In the genomic region with DNA sequence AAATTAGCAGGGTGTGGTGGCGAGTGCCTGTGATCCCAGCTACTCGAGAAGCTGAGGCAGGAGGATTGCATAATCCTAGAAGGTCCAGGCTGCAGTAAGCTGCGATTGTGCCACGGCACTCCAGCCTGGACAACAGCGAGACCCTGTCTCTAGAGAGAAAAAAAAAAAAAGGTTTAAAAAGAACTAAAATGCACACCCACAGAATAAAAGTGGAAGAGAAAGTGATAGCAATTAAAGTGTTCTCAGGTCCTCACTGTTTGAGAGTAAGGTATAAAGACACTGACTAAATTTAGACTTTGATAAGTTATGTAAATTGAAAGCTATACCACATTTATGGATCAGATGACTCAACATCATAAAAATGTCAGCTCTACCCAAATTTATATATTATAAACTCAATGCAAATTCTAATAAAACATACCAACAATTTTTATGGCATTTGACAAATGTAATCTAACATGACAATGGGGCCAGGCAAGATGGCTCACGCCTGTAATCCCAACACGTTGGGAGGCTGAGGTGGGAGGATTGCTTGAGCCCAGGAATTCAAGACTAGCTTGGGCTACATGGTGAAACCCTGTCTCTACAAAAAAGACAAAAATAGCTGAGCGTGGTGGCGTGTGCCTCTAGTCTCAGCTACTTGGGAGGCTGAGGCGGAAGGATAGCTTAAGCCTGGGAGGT, we compare ENCODE assay signal across 13 cellular contexts. TPM values are rescaled to one million over a fixed set of nuclear protein-coding genes. Genes with fewer than 3 reads are reported as not detected.
A peak's percentile ranks its signal among the peaks of the same experiment; 100 is the strongest.
DNase-seq lines count a peak whose midpoint lies in the region; ATAC-seq, FAIRE-seq and TF ChIP-seq lines count a peak whose summit lies in the region.
"Had no signal": no experiment of that assay in that cellular context is flagged by ENCODE, and none has a peak within 500 bp of the region (broad histone marks: within the 10 kb centered on the region; RNA-seq: fewer than 3 reads in every experiment).

No MANE protein-coding gene starts in this region.

- whole genome bisulfite sequencing in IMR-90 (ENCODE audit: extremely low coverage in 2 of 2, insufficient read length in 1 of 2), 2 experiments: no CpG with 5 or more reads among the region's 10 CpGs
- 8% methylated on average over 10 of the region's 10 CpGs for WGBS in GM12878 (ENCODE audit: insufficient coverage, insufficient replicate concordance, low lambda C conversion rate, missing lambda C conversion rate)
- WGBS in small intestine, 3 donors: 66 to 76% (median 69%) methylated on average over 10 of the region's 10 CpGs

- no peak overlapping the region for H2AFZ ChIP-seq in IMR-90 (replicated peaks; ENCODE audit: low read length, poor library complexity)
- no peak overlapping the region for H2AFZ ChIP-seq in GM12878 (ENCODE audit: control insufficient read depth, low read depth, low read length)

- H3K4me3 ChIP-seq in IMR-90 (ENCODE audit: insufficient read depth, low read depth, low read length) (no peak overlapping the region), GM12878 (peak overlapping the region; percentile 43), small intestine (ENCODE audit: low read depth in 1 of 2, low read length in 2 of 2) (no peak overlapping the region)
- H3K4me3 ChIP-seq: lung had no signal

- peak; percentile 40 to 60; a peak in 3 of 4 replicates for TF ChIP-seq EP300 in GM12878 (IDR thresholded peaks at IDR 0.05; ENCODE audit: borderline replicate concordance in 1 of 2, control insufficient read depth in 1 of 2, low read depth in 2 of 2, low read length in 2 of 2)

- TF ChIP-seq RAD21 in IMR-90 (IDR thresholded peaks at IDR 0.05; ENCODE audit: low read length): no peak
- 0 out of 2 replicates have a peak, but pooled peaks have one; percentile 10 for TF ChIP-seq RAD21 in GM12878 (IDR thresholded peaks at IDR 0.05; ENCODE audit: insufficient read depth, low read depth, low read length)

- H3K9me3 ChIP-seq in IMR-90 (ENCODE audit: control insufficient read depth, insufficient read depth, low read length) (no peaks in the 10 kb centered on the region), GM12878 (replicated peaks; ENCODE audit: control insufficient read depth, insufficient read depth, low read length) (peaks cover 3% of the 10 kb centered on the region; the same call in 2 of the 3 replicates), small intestine (ENCODE audit: control insufficient read depth, low read depth) (no peaks in the 10 kb centered on the region)

- H3K27ac ChIP-seq in IMR-90 (ENCODE audit: insufficient read depth, low read length) (no peak overlapping the region), GM12878 (ENCODE audit: control insufficient read depth, insufficient read depth) (peak overlapping the region; percentile 87), small intestine (ENCODE audit: low read depth in 1 of 2, low read length in 1 of 2) (no peak overlapping the region)

- H3K79me1 ChIP-seq in IMR-90 (ENCODE audit: low read depth in 1 of 2, low read length in 2 of 2): peaks cover 47 to 90% of the 10 kb centered on the region in 2 experiments

- no peak overlapping the region; the same call in 1 of the 3 replicates for H2BK15ac ChIP-seq in IMR-90 (ENCODE audit: low read depth, low read length)

- H3K27me3 ChIP-seq in IMR-90 (ENCODE audit: control insufficient read depth, insufficient read depth, low read length) (no peaks in the 10 kb centered on the region), GM12878 (replicated peaks in 1 of 2; ENCODE audit: control insufficient read depth in 2 of 2, insufficient read depth in 2 of 2, low read length in 1 of 2) (no peaks in the 10 kb centered on the region), small intestine (ENCODE audit: control insufficient read depth in 2 of 2, insufficient read depth in 2 of 2, low read length in 2 of 2) (no peaks in the 10 kb centered on the region)

- H3K4me1 ChIP-seq in IMR-90 (ENCODE audit: control insufficient read depth, insufficient read depth, low read length) (peaks cover 15% of the 10 kb centered on the region), GM12878 (ENCODE audit: control insufficient read depth, insufficient read depth, low read length) (peaks cover 55% of the 10 kb centered on the region), small intestine (ENCODE audit: control insufficient read depth in 2 of 2, insufficient read depth in 1 of 2, low read depth in 1 of 2, low read length in 1 of 2) (peaks cover 0 to 8% of the 10 kb centered on the region in 2 donors)

- no peak overlapping the region; the same call in 1 of the 2 replicates for H3K4ac ChIP-seq in IMR-90 (ENCODE audit: low read depth, low read length)

- dilution Hi-C loops in IMR-90 (cut with HindIII; ENCODE audit: low sequenced_read_pairs, unreplicated experiment): no loop called here

- 0 out of 4 replicates have a peak overlapping the region, but pooled peaks of 1 of the 2 experiments have one; percentile 38 for H4K8ac ChIP-seq in IMR-90 (ENCODE audit: low read depth in 2 of 2, low read length in 2 of 2)

- H4K91ac ChIP-seq in IMR-90 (ENCODE audit: insufficient read depth, low read depth, low read length): peak overlapping the region; percentile 43; the same call in 1 of the 2 replicates

- peaks cover 34% of the 10 kb centered on the region for H3K36me3 Mint-ChIP-seq in activated CD8-positive, alpha-beta memory T cell treated with anti-CD3 and anti-CD28 coated beads, Interleukin-2, amount 10 ng/mL, durations not matched to agents 7 days and 5 days
- H3K36me3 Mint-ChIP-seq in stimulated activated naive CD8-positive, alpha-beta T cell treated with anti-CD3 and anti-CD28 coated beads, Interleukin-15, Interleukin-2, amounts not matched to agents 100 ng/mL and 50 ng/mL, for 24 hours (ENCODE audit: low read depth): peaks cover 44% of the 10 kb centered on the region

- ATAC-seq in activated CD8-positive, alpha-beta memory T cell treated with anti-CD3 and anti-CD28 coated beads, Interleukin-2, amount 10 ng/mL, durations not matched to agents 7 days and 5 days: peak; percentile 42
- ATAC-seq in IMR-90 (ENCODE audit: low read depth) (no peak), GM12878 (peak; percentile 59)

- CTCF ChIA-PET in activated CD8-positive, alpha-beta memory T cell treated with anti-CD3 and anti-CD28 coated beads, Interleukin-2, amount 10 ng/mL, durations not matched to agents 7 days and 5 days (lab: Charles Lee): interaction anchor here (0.6 to 1.9 kb wide), 8 partner anchors 10 to 640 kb away, joined by 3 to 5 read pairs (median 3); partner anchors contain the start of gene SPEN
- CTCF ChIA-PET in IMR-90 (lab: Yijun Ruan, JAX): interaction anchor here (0.7 kb wide), 1 partner anchor 21 kb away, joined by 4 read pairs; no protein-coding TSS in a partner anchor
- CTCF ChIA-PET in GM12878 (lab: Yijun Ruan, JAX): interaction anchor here (1.0 to 10.1 kb wide), 9 partner anchors 10 to 161 kb away, joined by 3 to 68 read pairs (median 4); partner anchors contain the start of genes UQCRHL and ZBTB17

- H2BK20ac ChIP-seq in IMR-90 (ENCODE audit: low read depth, low read length): peak overlapping the region; percentile 52; the same call in 1 of the 2 replicates

- POLR2A ChIA-PET in IMR-90 (lab: Charles Lee; ENCODE audit: unreplicated experiment) (no interaction called here), GM12878 (lab: Charles Lee) (interaction anchor here (0.6 to 5.4 kb wide), 15 partner anchors 9 to 267 kb away, joined by 3 to 47 read pairs (median 3); partner anchors contain the start of genes SPEN and ZBTB17)

- FAIRE-seq in GM12878 (lab: Jason Lieb, UNC): peak; percentile 84
- FAIRE-seq in small intestine (lab: Jason Lieb, UNC): no peak
- FAIRE-seq: endothelial cell of umbilical vein had no signal

- H3K9ac ChIP-seq in IMR-90 (ENCODE audit: low read depth, low read length) (no peak overlapping the region), GM12878 (ENCODE audit: control insufficient read depth, insufficient read depth, low read length) (peak overlapping the region; percentile 38; the same call in 1 of the 2 replicates)

- no peak overlapping the region for H2AK9ac ChIP-seq in IMR-90 (replicated peaks; ENCODE audit: low read depth, low read length, poor library complexity)

- peaks cover 19% of the 10 kb centered on the region; the same call in 1 of the 2 replicates for H4K20me1 ChIP-seq in IMR-90 (ENCODE audit: insufficient read depth, low read length)
- H4K20me1 ChIP-seq in GM12878 (ENCODE audit: control insufficient read depth, insufficient read depth): no peaks in the 10 kb centered on the region

- peaks cover 23% of the 10 kb centered on the region for H3K9me1 ChIP-seq in IMR-90 (ENCODE audit: insufficient read depth, low read length)

- peak overlapping the region; percentile 53 for H3K4me3 Mint-ChIP-seq in activated CD8-positive, alpha-beta memory T cell treated with anti-CD3 and anti-CD28 coated beads, Interleukin-2, amount 10 ng/mL, durations not matched to agents 7 days and 5 days
- peak overlapping the region; percentile 84 for H3K4me3 Mint-ChIP-seq in stimulated activated naive CD8-positive, alpha-beta T cell treated with anti-CD3 and anti-CD28 coated beads, Interleukin-15, Interleukin-2, amounts not matched to agents 100 ng/mL and 50 ng/mL, for 24 hours

- in situ Hi-C loops in IMR-90 (cut with MboI; ENCODE audit: low sequenced_read_pairs) (no loop called here), GM12878 (cut with MboI) (no loop called here)

- H3K18ac ChIP-seq in IMR-90 (ENCODE audit: low read depth, low read length): no peak overlapping the region

- no peak overlapping the region for H3K23ac ChIP-seq in IMR-90 (ENCODE audit: low read depth, low read length)

- H3K27me3 Mint-ChIP-seq in activated CD8-positive, alpha-beta memory T cell treated with anti-CD3 and anti-CD28 coated beads, Interleukin-2, amount 10 ng/mL, durations not matched to agents 7 days and 5 days: no peaks in the 10 kb centered on the region
- no peaks in the 10 kb centered on the region for H3K27me3 Mint-ChIP-seq in stimulated activated naive CD8-positive, alpha-beta T cell treated with anti-CD3 and anti-CD28 coated beads, Interleukin-15, Interleukin-2, amounts not matched to agents 100 ng/mL and 50 ng/mL, for 24 hours

- RAD21 ChIA-PET in GM12878 (lab: Charles Lee; ENCODE audit: unreplicated experiment): interaction anchor here (0.7 to 9.8 kb wide), 11 partner anchors 11 to 716 kb away, joined by 3 to 116 read pairs (median 6); partner anchors contain the start of genes SPEN and ZBTB17

- peak overlapping the region; percentile 66 for H2AK5ac ChIP-seq in IMR-90 (ENCODE audit: low read depth, low read length)

- no peak overlapping the region for H2BK5ac ChIP-seq in IMR-90 (ENCODE audit: low read depth, low read length, poor library complexity, severe bottlenecking)

- H3K14ac ChIP-seq in IMR-90 (replicated peaks; ENCODE audit: low read depth, low read length): 0 out of 2 replicates have a peak overlapping the region, but pooled peaks have one; percentile 60

- H4K5ac ChIP-seq in IMR-90 (ENCODE audit: low read depth, low read length): no peak overlapping the region

- no peaks in the 10 kb centered on the region for H3K9me3 Mint-ChIP-seq in activated CD8-positive, alpha-beta memory T cell treated with anti-CD3 and anti-CD28 coated beads, Interleukin-2, amount 10 ng/mL, durations not matched to agents 7 days and 5 days (ENCODE audit: low read depth)
- no peaks in the 10 kb centered on the region for H3K9me3 Mint-ChIP-seq in stimulated activated naive CD8-positive, alpha-beta T cell treated with anti-CD3 and anti-CD28 coated beads, Interleukin-15, Interleukin-2, amounts not matched to agents 100 ng/mL and 50 ng/mL, for 24 hours

- peak overlapping the region; percentile 3; the same call in 1 of the 2 replicates for H2BK120ac ChIP-seq in IMR-90 (ENCODE audit: low read depth, low read length)

- intact Hi-C loops in IMR-90 (cut with micrococcal nuclease) (no loop called here), GM12878 (cut with micrococcal nuclease; ENCODE audit: unreplicated experiment) (no loop called here)

- TF ChIP-seq POLR2A in IMR-90 (IDR thresholded peaks at IDR 0.05; ENCODE audit: low read depth, low read length) (no peak), GM12878 (IDR thresholded peaks at IDR 0.05; ENCODE audit: low read depth, low read length) (no peak)

- no peak for DNase-seq in activated CD8-positive, alpha-beta memory T cell treated with anti-CD3 and anti-CD28 coated beads, Interleukin-2, amount 10 ng/mL, durations not matched to agents 7 days and 5 days
- no peak for DNase-seq in activated CD8-positive, alpha-beta memory T cell treated with anti-CD3 and anti-CD28 coated beads for 24 hours
- DNase-seq in IMR-90 (no peak), GM12878 (ENCODE audit: low read depth, low spot score) (no peak), small intestine (no peak), NCI-H1436 (lab: John Stamatoyannopoulos, UW) (no peak), DMS 273 treated with DMSO at 0.1 percent for 48 hours (lab: John Stamatoyannopoulos, UW) (no peak)
- DNase-seq: OCI-M1, trophoblast cell had no signal

- TF ChIP-seq CTCF in IMR-90 (conservative IDR thresholded peaks at IDR 0.05; ENCODE audit: low read depth, low read length) (no peak), GM12878 (IDR thresholded peaks at IDR 0.05 in 2 of 3, conservative IDR thresholded peaks at IDR 0.05 in 1 of 3; ENCODE audit: control insufficient read depth in 2 of 3, extremely low read depth in 1 of 3, insufficient read depth in 1 of 3, low read depth in 3 of 3, low read length in 3 of 3) (no peak)

- SMC1A ChIA-PET in GM12878 (lab: Charles Lee; ENCODE audit: uncharacterized antibody, unreplicated experiment): interaction anchor here (0.6 to 9.1 kb wide), 13 partner anchors 11 to 461 kb away, joined by 3 to 78 read pairs (median 3); partner anchors contain the start of gene ZBTB17

- H3K4me2 ChIP-seq in IMR-90 (ENCODE audit: low read depth, low read length) (no peak overlapping the region), GM12878 (ENCODE audit: control insufficient read depth, insufficient read depth) (peak overlapping the region; percentile 99)

- peak overlapping the region; percentile 80 for H3K27ac Mint-ChIP-seq in activated CD8-positive, alpha-beta memory T cell treated with anti-CD3 and anti-CD28 coated beads, Interleukin-2, amount 10 ng/mL, durations not matched to agents 7 days and 5 days
- H3K27ac Mint-ChIP-seq in stimulated activated naive CD8-positive, alpha-beta T cell treated with anti-CD3 and anti-CD28 coated beads, Interleukin-15, Interleukin-2, amounts not matched to agents 100 ng/mL and 50 ng/mL, for 24 hours: peak overlapping the region; percentile 99

- no peak overlapping the region for H3K56ac ChIP-seq in IMR-90 (ENCODE audit: extremely low read depth, insufficient read depth, low read length)

- H3K36me3 ChIP-seq in IMR-90 (ENCODE audit: control insufficient read depth, insufficient read depth, low read length): peaks cover 12% of the 10 kb centered on the region
- peaks cover 5 to 10% of the 10 kb centered on the region in 2 experiments; a peak in 3 of 4 replicates for H3K36me3 ChIP-seq in GM12878 (ENCODE audit: control insufficient read depth in 2 of 2, insufficient read depth in 2 of 2, low read length in 1 of 2)
- peaks cover 0 to 2% of the 10 kb centered on the region in 2 donors for H3K36me3 ChIP-seq in small intestine (ENCODE audit: control insufficient read depth in 2 of 2, insufficient read depth in 2 of 2, low read length in 2 of 2)

- BruUV-seq in IMR-90 (replicated peaks; lab: Mats Ljungman, UMichigan) (no TSS peak), GM12878 (replicated peaks; lab: Mats Ljungman, UMichigan) (no TSS peak)

- H3K4me1 Mint-ChIP-seq in activated CD8-positive, alpha-beta memory T cell treated with anti-CD3 and anti-CD28 coated beads, Interleukin-2, amount 10 ng/mL, durations not matched to agents 7 days and 5 days: peaks cover 68% of the 10 kb centered on the region
- peaks cover 99% of the 10 kb centered on the region for H3K4me1 Mint-ChIP-seq in stimulated activated naive CD8-positive, alpha-beta T cell treated with anti-CD3 and anti-CD28 coated beads, Interleukin-15, Interleukin-2, amounts not matched to agents 100 ng/mL and 50 ng/mL, for 24 hours (ENCODE audit: low read depth)

- H3K79me2 ChIP-seq in GM12878 (ENCODE audit: control insufficient read depth, insufficient read depth, low read length): peaks cover 31% of the 10 kb centered on the region

RNA-seq across cellular contexts. Expression of gene ZBTB17, which starts 11.8 kb away (rescaled TPM):
- 10 to 100 TPM; 55.8 to 68.8 TPM for total RNA-seq in activated CD8-positive, alpha-beta memory T cell treated with anti-CD3 and anti-CD28 coated beads, Interleukin-2, amount 10 ng/mL, durations not matched to agents 7 days and 5 days
- total RNA-seq in IMR-90 (2012; rRNA removed): 26.3 and 29.7 TPM in 2 replicates
- polyA plus RNA-seq in IMR-90 (2012; rRNA removed): 58.2 and 65.5 TPM in 2 replicates
- polyA plus RNA-seq in IMR-90 (2012; cell fraction: cytosol; rRNA removed): 27.1 and 37.4 TPM in 2 replicates
- 190 and 417 TPM in 2 replicates for polyA plus RNA-seq in IMR-90 (2012; cell fraction: nucleus; rRNA removed; ENCODE audit: low replicate concordance)
- total RNA-seq in GM12878 (2013; cell fraction: nucleolus; rRNA removed): 91.0 and 100 TPM in 2 replicates
- total RNA-seq in GM12878 (2014; rRNA removed): 45.2 and 49.8 TPM in 2 replicates
- 19.5 and 22.2 TPM in 2 replicates for total RNA-seq in GM12878 (2014; rRNA removed; fragmentation: Illumina TruSeq; extraction: Trizol)
- total RNA-seq in GM12878 (2021): 51.0 and 59.4 TPM in 2 replicates
- 20.6 TPM for polyA plus RNA-seq in GM12878 (2011; ENCODE audit: low read depth)
- 19.4 and 40.4 TPM in 2 replicates for polyA plus RNA-seq in GM12878 (2011; rRNA removed)
- 56.9 and 90.5 TPM in 2 replicates for polyA plus RNA-seq in GM12878 (2011; cell fraction: cytosol; rRNA removed)
- 320 and 372 TPM in 2 replicates for polyA plus RNA-seq in GM12878 (2011; cell fraction: nucleus; rRNA removed)
- 33.1 and 40.1 TPM in 2 replicates for polyA plus RNA-seq in GM12878 (2012)
- polyA plus RNA-seq in GM12878 (2014; fragmentation: Illumina TruSeq; extraction: Trizol): 3.9 and 11.1 TPM in 2 replicates
- polyA plus RNA-seq in GM12878 (2014; fragmentation: Nextera tagmentation; extraction: Ambion mirVana): 1 to 10 TPM in 1 of 2 experiments, under 1 TPM in 1; 0.87 to 4.3 TPM
- polyA plus RNA-seq in GM12878 (2014; rRNA removed): 43.7 and 59.6 TPM in 2 replicates
- polyA plus RNA-seq in GM12878 (2016; fragmentation: Nextera tagmentation; extraction: Ambion mirVana): 10 to 100 TPM; 36.9 to 44.1 TPM
- 44.9 and 67.3 TPM in 2 replicates for polyA minus RNA-seq in GM12878 (2011; rRNA and poly(A)+ RNA removed)
- 24.6 and 29.4 TPM in 2 replicates for polyA minus RNA-seq in GM12878 (2011; cell fraction: cytosol; rRNA and poly(A)+ RNA removed)
- polyA minus RNA-seq in GM12878 (2011; cell fraction: nucleus; rRNA and poly(A)+ RNA removed): 41.5 and 74.8 TPM in 2 replicates
- polyA plus RNA-seq in small intestine: 10 to 100 TPM; 28.1 to 89.2 (median 71.8) TPM

RNA-seq across cellular contexts. Expression of gene SRARP, which starts 39.9 kb away (rescaled TPM):
- not detected for total RNA-seq in activated CD8-positive, alpha-beta memory T cell treated with anti-CD3 and anti-CD28 coated beads, Interleukin-2, amount 10 ng/mL, durations not matched to agents 7 days and 5 days
- total RNA-seq in IMR-90 (2012; rRNA removed): not detected in 2 replicates
- not detected in 2 replicates for polyA plus RNA-seq in IMR-90 (2012; rRNA removed)
- not detected in 2 replicates for polyA plus RNA-seq in IMR-90 (2012; cell fraction: cytosol; rRNA removed)
- polyA plus RNA-seq in IMR-90 (2012; cell fraction: nucleus; rRNA removed; ENCODE audit: low replicate concordance): not detected in 2 replicates
- total RNA-seq in GM12878 (2013; cell fraction: nucleolus; rRNA removed): not detected in 2 replicates
- not detected in 2 replicates for total RNA-seq in GM12878 (2014; rRNA removed)
- not detected in 2 replicates for total RNA-seq in GM12878 (2014; rRNA removed; fragmentation: Illumina TruSeq; extraction: Trizol)
- total RNA-seq in GM12878 (2021): not detected in 2 replicates
- not detected for polyA plus RNA-seq in GM12878 (2011; ENCODE audit: low read depth)
- polyA plus RNA-seq in GM12878 (2011; rRNA removed): 0.03 TPM in 1 of 2 replicates, not detected in the other
- polyA plus RNA-seq in GM12878 (2011; cell fraction: cytosol; rRNA removed): 0.01 and 0.02 TPM in 2 replicates
- polyA plus RNA-seq in GM12878 (2011; cell fraction: nucleus; rRNA removed): 0.03 TPM in 1 of 2 replicates, not detected in the other
- not detected in 2 replicates for polyA plus RNA-seq in GM12878 (2012)
- polyA plus RNA-seq in GM12878 (2014; fragmentation: Illumina TruSeq; extraction: Trizol): not detected in 2 replicates
- polyA plus RNA-seq in GM12878 (2014; fragmentation: Nextera tagmentation; extraction: Ambion mirVana): not detected
- 0.06 TPM in 1 of 2 replicates, not detected in the other for polyA plus RNA-seq in GM12878 (2014; rRNA removed)
- not detected for polyA plus RNA-seq in GM12878 (2016; fragmentation: Nextera tagmentation; extraction: Ambion mirVana)
- polyA minus RNA-seq in GM12878 (2011; rRNA and poly(A)+ RNA removed): not detected in 2 replicates
- polyA minus RNA-seq in GM12878 (2011; cell fraction: cytosol; rRNA and poly(A)+ RNA removed): not detected in 2 replicates
- polyA minus RNA-seq in GM12878 (2011; cell fraction: nucleus; rRNA and poly(A)+ RNA removed): not detected in 2 replicates
- not detected for polyA plus RNA-seq in small intestine
- total RNA-seq: activated CD8-positive, alpha-beta memory T cell treated with anti-CD3 and anti-CD28 coated beads for 36 hours; endothelial cell of umbilical vein; lung had no signal
- polyA plus RNA-seq: endothelial cell of umbilical vein had no signal

RNA-seq across cellular contexts. Expression of gene HSPB7, which starts 53.7 kb away (rescaled TPM):
- total RNA-seq in activated CD8-positive, alpha-beta memory T cell treated with anti-CD3 and anti-CD28 coated beads, Interleukin-2, amount 10 ng/mL, durations not matched to agents 7 days and 5 days: not detected
- total RNA-seq in IMR-90 (2012; rRNA removed): 0.54 and 0.56 TPM in 2 replicates
- polyA plus RNA-seq in IMR-90 (2012; rRNA removed): 3.0 and 4.3 TPM in 2 replicates
- 2.7 and 5.1 TPM in 2 replicates for polyA plus RNA-seq in IMR-90 (2012; cell fraction: cytosol; rRNA removed)
- 3.0 and 6.7 TPM in 2 replicates for polyA plus RNA-seq in IMR-90 (2012; cell fraction: nucleus; rRNA removed; ENCODE audit: low replicate concordance)
- total RNA-seq in GM12878 (2013; cell fraction: nucleolus; rRNA removed): not detected in 2 replicates
- not detected in 2 replicates for total RNA-seq in GM12878 (2014; rRNA removed)
- not detected in 2 replicates for total RNA-seq in GM12878 (2014; rRNA removed; fragmentation: Illumina TruSeq; extraction: Trizol)
- 0.21 TPM in 1 of 2 replicates, not detected in the other for total RNA-seq in GM12878 (2021)
- polyA plus RNA-seq in GM12878 (2011; ENCODE audit: low read depth): not detected
- not detected in 2 replicates for polyA plus RNA-seq in GM12878 (2011; rRNA removed)
- not detected in 2 replicates for polyA plus RNA-seq in GM12878 (2011; cell fraction: cytosol; rRNA removed)
- polyA plus RNA-seq in GM12878 (2011; cell fraction: nucleus; rRNA removed): not detected in 2 replicates
- 0.08 and 0.27 TPM in 2 replicates for polyA plus RNA-seq in GM12878 (2012)
- polyA plus RNA-seq in GM12878 (2014; fragmentation: Illumina TruSeq; extraction: Trizol): not detected in 2 replicates
- not detected for polyA plus RNA-seq in GM12878 (2014; fragmentation: Nextera tagmentation; extraction: Ambion mirVana)
- polyA plus RNA-seq in GM12878 (2014; rRNA removed): not detected in 2 replicates
- under 1 TPM in 1 of 2 experiments, not detected in 1; 0.34 TPM for polyA plus RNA-seq in GM12878 (2016; fragmentation: Nextera tagmentation; extraction: Ambion mirVana)
- not detected in 2 replicates for polyA minus RNA-seq in GM12878 (2011; rRNA and poly(A)+ RNA removed)
- not detected in 2 replicates for polyA minus RNA-seq in GM12878 (2011; cell fraction: cytosol; rRNA and poly(A)+ RNA removed)
- 0.12 TPM in 1 of 2 replicates, not detected in the other for polyA minus RNA-seq in GM12878 (2011; cell fraction: nucleus; rRNA and poly(A)+ RNA removed)
- polyA plus RNA-seq in small intestine: 10 to 100 TPM in 2 of 3 donors, 1 to 10 TPM in 1; 7.8 to 63.5 (median 20.4) TPM
- total RNA-seq: activated CD8-positive, alpha-beta memory T cell treated with anti-CD3 and anti-CD28 coated beads for 36 hours; endothelial cell of umbilical vein had no signal
- polyA plus RNA-seq: endothelial cell of umbilical vein had no signal

RNA-seq across cellular contexts. Expression of gene CLCNKA, which starts 57.7 kb away (rescaled TPM):
- not detected for total RNA-seq in activated CD8-positive, alpha-beta memory T cell treated with anti-CD3 and anti-CD28 coated beads, Interleukin-2, amount 10 ng/mL, durations not matched to agents 7 days and 5 days
- total RNA-seq in IMR-90 (2012; rRNA removed): not detected in 2 replicates
- polyA plus RNA-seq in IMR-90 (2012; rRNA removed): 0.05 TPM in 1 of 2 replicates, not detected in the other
- 0.07 and 0.16 TPM in 2 replicates for polyA plus RNA-seq in IMR-90 (2012; cell fraction: cytosol; rRNA removed)
- 0.76 and 1.0 TPM in 2 replicates for polyA plus RNA-seq in IMR-90 (2012; cell fraction: nucleus; rRNA removed; ENCODE audit: low replicate concordance)
- 1.7 and 1.8 TPM in 2 replicates for total RNA-seq in GM12878 (2013; cell fraction: nucleolus; rRNA removed)
- total RNA-seq in GM12878 (2014; rRNA removed): not detected in 2 replicates
- not detected in 2 replicates for total RNA-seq in GM12878 (2014; rRNA removed; fragmentation: Illumina TruSeq; extraction: Trizol)
- total RNA-seq in GM12878 (2021): 0.08 TPM in 1 of 2 replicates, not detected in the other
- polyA plus RNA-seq in GM12878 (2011; ENCODE audit: low read depth): 0.13 TPM
- 0.05 and 0.06 TPM in 2 replicates for polyA plus RNA-seq in GM12878 (2011; rRNA removed)
- 0.04 and 0.25 TPM in 2 replicates for polyA plus RNA-seq in GM12878 (2011; cell fraction: cytosol; rRNA removed)
- polyA plus RNA-seq in GM12878 (2011; cell fraction: nucleus; rRNA removed): 1.8 and 2.5 TPM in 2 replicates
- polyA plus RNA-seq in GM12878 (2012): 0.25 and 0.26 TPM in 2 replicates
- polyA plus RNA-seq in GM12878 (2014; fragmentation: Illumina TruSeq; extraction: Trizol): not detected in 2 replicates
- under 1 TPM in 1 of 2 experiments, not detected in 1; 0.02 TPM for polyA plus RNA-seq in GM12878 (2014; fragmentation: Nextera tagmentation; extraction: Ambion mirVana)
- polyA plus RNA-seq in GM12878 (2014; rRNA removed): 0.10 and 0.23 TPM in 2 replicates
- polyA plus RNA-seq in GM12878 (2016; fragmentation: Nextera tagmentation; extraction: Ambion mirVana): under 1 TPM in 1 of 2 experiments, not detected in 1; 0.15 TPM
- polyA minus RNA-seq in GM12878 (2011; rRNA and poly(A)+ RNA removed): 0.52 TPM in 1 of 2 replicates, not detected in the other
- polyA minus RNA-seq in GM12878 (2011; cell fraction: cytosol; rRNA and poly(A)+ RNA removed): not detected in 2 replicates
- 0.19 and 1.2 TPM in 2 replicates for polyA minus RNA-seq in GM12878 (2011; cell fraction: nucleus; rRNA and poly(A)+ RNA removed)
- polyA plus RNA-seq in small intestine: under 1 TPM in 2 of 3 donors, not detected in 1; 0.06 to 0.22 TPM
- total RNA-seq: activated CD8-positive, alpha-beta memory T cell treated with anti-CD3 and anti-CD28 coated beads for 36 hours; endothelial cell of umbilical vein had no signal
- polyA plus RNA-seq: endothelial cell of umbilical vein had no signal
